In the genomic region with DNA sequence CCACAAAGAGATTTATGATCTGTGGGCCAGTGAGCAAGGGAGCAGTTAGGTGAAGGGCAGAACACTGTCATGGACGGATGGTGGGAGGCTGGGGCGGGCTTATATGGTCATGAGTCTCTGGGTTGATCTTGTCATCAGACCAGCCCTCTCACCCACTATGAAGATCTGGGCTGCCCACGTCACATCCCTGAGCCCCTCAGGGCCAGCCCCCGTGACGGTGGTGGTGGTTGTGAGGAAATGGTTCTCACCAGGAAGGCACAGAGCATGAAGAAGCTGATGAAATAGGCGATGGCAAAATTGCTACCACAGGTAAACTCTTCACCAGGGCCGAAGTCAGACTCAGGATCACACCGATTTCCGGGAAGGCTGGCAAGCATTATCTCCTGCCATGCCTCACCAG, we compare ENCODE assay signal across 22 cellular contexts. TPM values are rescaled to one million over a fixed set of nuclear protein-coding genes. Genes with fewer than 3 reads are reported as not detected.
"Had no signal": no experiment of that assay in that cellular context is flagged by ENCODE, and none has a peak within 500 bp of the region (broad histone marks: within the 10 kb centered on the region; RNA-seq: fewer than 3 reads in every experiment).

No MANE protein-coding gene starts in this region.

- H3K27ac Mint-ChIP-seq: dendritic cell treated with granulocyte-macrophage colony-stimulating factor and Interleukin-4, amounts not matched to agents 40 ng/mL and 50 ng/mL, for 4 days; effector memory CD8-positive, alpha-beta T cell; endodermal cell had no signal

- H3K4me1 Mint-ChIP-seq: endodermal cell had no signal

- H3K9me3 Mint-ChIP-seq: dendritic cell treated with granulocyte-macrophage colony-stimulating factor and Interleukin-4, amounts not matched to agents 40 ng/mL and 50 ng/mL, for 4 days had no signal

- H3K4me3 Mint-ChIP-seq: dendritic cell treated with granulocyte-macrophage colony-stimulating factor and Interleukin-4, amounts not matched to agents 40 ng/mL and 50 ng/mL, for 4 days; effector memory CD8-positive, alpha-beta T cell; endodermal cell had no signal

- DNase-seq: colonic mucosa; cortex of kidney; dermis blood vessel endothelial cell; dorsolateral prefrontal cortex; effector CD4-positive, alpha-beta T cell; effector CD8-positive, alpha-beta T cell; effector memory CD4-positive, alpha-beta T cell; effector memory CD8-positive, alpha-beta T cell; endodermal cell; erythroblast; esophagus squamous epithelium; foreskin fibroblast; foreskin keratinocyte; foreskin melanocyte; gastrocnemius medialis; glutamatergic neuron; head of caudate nucleus; heart left ventricle; heart right ventricle had no signal

RNA-seq across cellular contexts. Expression of a gene that starts 11.1 kb away (rescaled TPM):
- total RNA-seq: fibroblast of villous mesenchyme had no signal

RNA-seq across cellular contexts. Expression of a gene that starts 22.1 kb away (rescaled TPM):
- total RNA-seq: endothelial cell of umbilical vein, fibroblast of villous mesenchyme, foreskin keratinocyte, gastrocnemius medialis had no signal
